Comparison of ENCODE assay signal across 8 cellular contexts in the genomic region with DNA sequence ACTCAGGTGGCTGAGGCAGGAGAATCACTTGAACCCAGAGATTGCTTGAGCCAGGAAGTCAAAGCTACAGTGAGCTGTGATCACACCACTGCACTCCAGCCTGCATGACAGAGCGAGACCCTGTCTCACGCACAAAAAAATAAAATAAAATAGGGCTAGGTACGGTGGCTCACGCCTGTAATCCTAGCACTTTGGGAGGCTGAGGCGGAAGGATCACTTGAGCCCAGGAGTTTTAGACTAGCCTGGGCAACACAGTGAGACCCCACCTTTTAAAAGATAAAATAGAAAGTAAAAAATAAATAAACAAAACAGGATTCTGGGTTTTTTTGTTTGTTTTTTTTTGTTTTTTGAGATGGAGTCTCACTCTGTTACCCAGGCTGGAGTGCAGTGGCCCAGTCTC. TPM values are rescaled to one million over a fixed set of nuclear protein-coding genes. Genes with fewer than 3 reads are reported as not detected.
"Had no signal": no experiment of that assay in that cellular context is flagged by ENCODE, and none has a peak within 500 bp of the region (broad histone marks: within the 10 kb centered on the region; RNA-seq: fewer than 3 reads in every experiment).

No MANE protein-coding gene starts in this region.

RNA-seq across cellular contexts. Expression of a gene that starts 12.1 kb away (rescaled TPM):
- total RNA-seq: Right ventricle myocardium superior, RPMI7951 had no signal

RNA-seq across cellular contexts. Expression of a gene that starts 41.4 kb away (rescaled TPM):
- total RNA-seq: LHCN-M2, MCF 10A, NCI-H460, PC-9, Right ventricle myocardium superior, RPMI7951, SJSA1 had no signal
- polyA plus RNA-seq: SK-N-SH had no signal
